In genomic region chr12:128190614-128191013, GRCh38 we compare ENCODE assay signal across 13 cellular contexts.
DNase-seq lines count a peak whose midpoint lies in the region; ATAC-seq and TF ChIP-seq lines count a peak whose summit lies in the region.
"Had no signal": no experiment of that assay in that cellular context is flagged by ENCODE, and none has a peak within 500 bp of the region (broad histone marks: within the 10 kb centered on the region; RNA-seq: fewer than 3 reads in every experiment).

No MANE protein-coding gene starts in this region.

- in situ Hi-C loops in KBM-7 (cut with MboI; ENCODE audit: low pct_unique_long_range_greater_than_20kb, low sequenced_read_pairs): no loop called here

- H3K4me1 Mint-ChIP-seq in endodermal cell: no peaks in the 10 kb centered on the region
- H3K4me1 Mint-ChIP-seq: naive thymus-derived CD8-positive, alpha-beta T cell had no signal

- no peaks in the 10 kb centered on the region for H3K36me3 Mint-ChIP-seq in endodermal cell (ENCODE audit: low read depth)
- H3K36me3 Mint-ChIP-seq: naive thymus-derived CD8-positive, alpha-beta T cell had no signal

- no peak overlapping the region for H2BK5ac ChIP-seq in mesenchymal stem cell (ENCODE audit: low read depth, low read length, poor library complexity, severe bottlenecking)

- no peaks in the 10 kb centered on the region for H3K36me3 ChIP-seq in SK-N-SH (replicated peaks in 1 of 2; ENCODE audit: control insufficient read depth in 1 of 2, insufficient read depth in 2 of 2, low read length in 1 of 2)
- H3K36me3 ChIP-seq in endodermal cell (ENCODE audit: control insufficient read depth, insufficient read depth, low read length): no peaks in the 10 kb centered on the region
- no peaks in the 10 kb centered on the region for H3K36me3 ChIP-seq in mesenchymal stem cell (ENCODE audit: control insufficient read depth in 1 of 2, insufficient read depth in 2 of 2, low read depth in 1 of 2, low read length in 2 of 2)

- H3K79me2 ChIP-seq in SK-N-SH (ENCODE audit: insufficient read depth): no peaks in the 10 kb centered on the region

- H2AK5ac ChIP-seq in mesenchymal stem cell (ENCODE audit: low read length, severe bottlenecking): no peak overlapping the region

- H3K18ac ChIP-seq in mesenchymal stem cell (ENCODE audit: low read depth in 1 of 2, low read length in 2 of 2): no peak overlapping the region

- CTCF ChIA-PET in SK-N-SH (lab: Yijun Ruan, JAX): interaction anchor here (0.6 to 1.9 kb wide), 33 partner anchors 9 to 513 kb away, joined by 3 to 16 read pairs (median 4); no protein-coding TSS in a partner anchor

- no peak overlapping the region for H3K9ac ChIP-seq in SK-N-SH
- no peak overlapping the region for H3K9ac ChIP-seq in endodermal cell (ENCODE audit: extremely low read depth, low read length, poor library complexity, severe bottlenecking)
- H3K9ac ChIP-seq in mesenchymal stem cell (ENCODE audit: low read length): no peak overlapping the region

- peak; percentile 63 for TF ChIP-seq RAD21 in SK-N-SH (IDR thresholded peaks at IDR 0.05; ENCODE audit: low read length)

- POLR2A ChIA-PET in SK-N-SH (lab: Yijun Ruan, JAX): no interaction called here

- H4K91ac ChIP-seq in mesenchymal stem cell (ENCODE audit: low read length): no peak overlapping the region

- ATAC-seq in SK-N-SH treated with all-trans-retinoic acid at 6 μM for 48 hours (no peak), HG03196 (IDR thresholded peaks at IDR 0.05; ENCODE audit: unreplicated experiment) (no peak)
- ATAC-seq: activated CD4-positive, CD25-positive, alpha-beta regulatory T cell treated with anti-CD3 and anti-CD28 coated beads, Interleukin-2, amount 50 U/mL, for 24 hours; naive thymus-derived CD8-positive, alpha-beta T cell had no signal

- H3K4ac ChIP-seq in mesenchymal stem cell (ENCODE audit: low read depth in 1 of 2, low read length in 2 of 2): no peak overlapping the region

- no peak overlapping the region for H3K4me3 Mint-ChIP-seq in endodermal cell
- H3K4me3 Mint-ChIP-seq: activated naive CD4-positive, alpha-beta T cell treated with anti-CD3 and anti-CD28 coated beads for 36 hours; naive thymus-derived CD8-positive, alpha-beta T cell had no signal

- H3K27me3 Mint-ChIP-seq in endodermal cell (ENCODE audit: insufficient read depth): peaks cover 5% of the 10 kb centered on the region

- H3K23ac ChIP-seq in mesenchymal stem cell (ENCODE audit: low read length in 2 of 2): no peak overlapping the region

- no peak overlapping the region for H2BK12ac ChIP-seq in mesenchymal stem cell (ENCODE audit: low read length in 2 of 2)

- no peaks in the 10 kb centered on the region for H4K20me1 ChIP-seq in SK-N-SH (ENCODE audit: insufficient read depth)

- H3K4me1 ChIP-seq in SK-N-SH (ENCODE audit: control insufficient read depth in 1 of 2, insufficient read depth in 2 of 2, low read depth in 1 of 2, low read length in 1 of 2): no peaks in the 10 kb centered on the region; a peak in 1 of 4 replicates
- H3K4me1 ChIP-seq in endodermal cell (ENCODE audit: control insufficient read depth, insufficient read depth, low read length): no peaks in the 10 kb centered on the region
- H3K4me1 ChIP-seq in mesenchymal stem cell (ENCODE audit: control insufficient read depth, insufficient read depth, low read depth, low read length): no peaks in the 10 kb centered on the region

- H3K9me3 Mint-ChIP-seq in endodermal cell: peaks cover 8% of the 10 kb centered on the region

- no peak overlapping the region for H2BK15ac ChIP-seq in mesenchymal stem cell (ENCODE audit: low read depth, poor library complexity, severe bottlenecking)

- H3K27ac Mint-ChIP-seq in endodermal cell: no peak overlapping the region
- H3K27ac Mint-ChIP-seq: activated naive CD4-positive, alpha-beta T cell treated with anti-CD3 and anti-CD28 coated beads for 36 hours; naive thymus-derived CD8-positive, alpha-beta T cell had no signal

- 25% methylated on average over 16 of the region's 16 CpGs for WGBS in SK-N-SH (ENCODE audit: low lambda C conversion rate)
- WGBS in endodermal cell (ENCODE audit: insufficient coverage in 1 of 2, insufficient read length in 1 of 2), 2 experiments: 6 to 31% methylated on average over 3 to 16 of the region's 16 CpGs
- WGBS in mesenchymal stem cell: 21% methylated on average over 16 of the region's 16 CpGs

- H3K4me2 ChIP-seq in SK-N-SH (no peak overlapping the region), mesenchymal stem cell (ENCODE audit: low read length, poor library complexity, severe bottlenecking) (no peak overlapping the region)

- H3K27me3 ChIP-seq in SK-N-SH (ENCODE audit: insufficient read depth) (no peaks in the 10 kb centered on the region), endodermal cell (ENCODE audit: control insufficient read depth, insufficient read depth, low read length, poor library complexity, severe bottlenecking) (no peaks in the 10 kb centered on the region), mesenchymal stem cell (ENCODE audit: control insufficient read depth in 1 of 2, insufficient read depth in 1 of 2, low read length in 2 of 2) (peaks cover 0 to 7% of the 10 kb centered on the region in 2 experiments)

- no peak overlapping the region for H2BK120ac ChIP-seq in mesenchymal stem cell (ENCODE audit: low read depth, low read length)

- H3K9me3 ChIP-seq in SK-N-SH: no peaks in the 10 kb centered on the region
- H3K9me3 ChIP-seq in endodermal cell (ENCODE audit: control insufficient read depth, low read length): no peaks in the 10 kb centered on the region
- peaks cover 4% of the 10 kb centered on the region for H3K9me3 ChIP-seq in mesenchymal stem cell (ENCODE audit: control insufficient read depth, low read length)

- H3F3A ChIP-seq in SK-N-SH (replicated peaks; ENCODE audit: insufficient read depth): no peaks in the 10 kb centered on the region

- peak; percentile 69 for DNase-seq in SK-N-SH
- peak; percentile 41 to 86 for DNase-seq in NCI-H526 (lab: John Stamatoyannopoulos, UW)
- peak; percentile 91 for DNase-seq in endodermal cell
- peak; percentile 83 for DNase-seq in retina
- DNase-seq in mesenchymal stem cell: no peak
- no peak for DNase-seq in KBM-7
- DNase-seq: activated naive CD4-positive, alpha-beta T cell treated with anti-CD3 and anti-CD28 coated beads for 36 hours; naive thymus-derived CD8-positive, alpha-beta T cell; NCI-H1105 treated with DMSO at 0.1 percent for 48 hours; SIG-M5 had no signal

- no peaks in the 10 kb centered on the region for H3K79me1 ChIP-seq in mesenchymal stem cell (replicated peaks; ENCODE audit: low read length, poor library complexity, severe bottlenecking)

- TF ChIP-seq CTCF in SK-N-SH (IDR thresholded peaks at IDR 0.05): no peak
- TF ChIP-seq CTCF in endodermal cell (conservative IDR thresholded peaks at IDR 0.05): peak; percentile 88

- no peak overlapping the region for H3K27ac ChIP-seq in SK-N-SH (ENCODE audit: low read depth in 2 of 2, low read length in 1 of 2)
- H3K27ac ChIP-seq in endodermal cell (ENCODE audit: low read depth, low read length): no peak overlapping the region
- no peak overlapping the region for H3K27ac ChIP-seq in mesenchymal stem cell (ENCODE audit: low read length, poor library complexity, severe bottlenecking)

- H3K4me3 ChIP-seq in SK-N-SH (ENCODE audit: low read depth in 2 of 2, low read length in 1 of 2) (no peak overlapping the region; a peak in 1 of 4 replicates), endodermal cell (ENCODE audit: low read length) (no peak overlapping the region), mesenchymal stem cell (ENCODE audit: insufficient read depth in 1 of 2, low read depth in 1 of 2, low read length in 2 of 2) (peak overlapping the region in 1 of 2 experiments; percentile 42)

- H2AFZ ChIP-seq in SK-N-SH (ENCODE audit: low read depth) (no peak overlapping the region), mesenchymal stem cell (ENCODE audit: low read depth, low read length) (no peak overlapping the region)

- H3K14ac ChIP-seq in mesenchymal stem cell (ENCODE audit: low read length in 2 of 2): no peak overlapping the region

- TF ChIP-seq EP300 in SK-N-SH (IDR thresholded peaks at IDR 0.05; ENCODE audit: borderline replicate concordance in 1 of 2, low read depth in 1 of 2, low read length in 1 of 2): no peak

- H3K9me2 ChIP-seq in SK-N-SH: no peaks in the 10 kb centered on the region

- H4K8ac ChIP-seq in mesenchymal stem cell (ENCODE audit: low read length): no peak overlapping the region

TF ChIP-seq in SK-N-SH, 30 proteins besides CTCF, POLR2A, EP300 and RAD21:
- TF ChIP-seq MXI1 (IDR thresholded peaks at IDR 0.05; ENCODE audit: low read depth, low read length) (no peak), SMC3 (IDR thresholded peaks at IDR 0.05; ENCODE audit: low read depth, low read length) (peak; percentile 31; the same call in 1 of the 2 replicates), MEF2A (IDR thresholded peaks at IDR 0.05; ENCODE audit: borderline replicate concordance, low read depth) (no peak), USF2 (IDR thresholded peaks at IDR 0.05; ENCODE audit: borderline replicate concordance, low read depth, low read length) (no peak)

TF ChIP-seq in SK-N-SH treated with all-trans-retinoic acid at 6 μM for 48 hours, 23 proteins besides CTCF, POLR2A, EP300 and RAD21 (continues in another document):
- TF ChIP-seq RARB (CRISPR knock-in tag; IDR thresholded peaks at IDR 0.05) (no peak), CREB5 (CRISPR knock-in tag; IDR thresholded peaks at IDR 0.05; ENCODE audit: low read depth) (no peak), ZNF8 (CRISPR knock-in tag; IDR thresholded peaks at IDR 0.05) (no peak)

Comparison
In these comparisons a context has a peak if more than half of its experiments do, and no peak if none do; other contexts are left out.
1. DNase-seq: peak in SK-N-SH (single experiment), NCI-H526 (2 of 2), endodermal cell (single experiment) and retina (single experiment); none in mesenchymal stem cell (single experiment) and KBM-7 (single experiment).